ENCODE assay signal across 14 cellular contexts in genomic region chr7:21526007-21526406, GRCh38. TPM values are rescaled to one million over a fixed set of nuclear protein-coding genes. Genes with fewer than 3 reads are reported as not detected.
DNase-seq lines count a peak whose midpoint lies in the region; ATAC-seq and TF ChIP-seq lines count a peak whose summit lies in the region.
"Had no signal": no experiment of that assay in that cellular context is flagged by ENCODE, and none has a peak within 500 bp of the region (broad histone marks: within the 10 kb centered on the region; RNA-seq: fewer than 3 reads in every experiment).

No MANE protein-coding gene starts in this region.

- no peak overlapping the region for H3K27ac Mint-ChIP-seq in glutamatergic neuron (ENCODE audit: unreplicated experiment)
- H3K27ac Mint-ChIP-seq in WTC11: no peak overlapping the region
- H3K27ac Mint-ChIP-seq: activated naive CD8-positive, alpha-beta T cell treated with anti-CD3 and anti-CD28 coated beads, Interleukin-2, amount 50 U/mL, for 24 hours had no signal

- H3K4me3 Mint-ChIP-seq in glutamatergic neuron (ENCODE audit: unreplicated experiment) (no peak overlapping the region), WTC11 (no peak overlapping the region)
- H3K4me3 Mint-ChIP-seq: activated naive CD8-positive, alpha-beta T cell treated with anti-CD3 and anti-CD28 coated beads, Interleukin-2, amount 50 U/mL, for 24 hours had no signal

- no peaks in the 10 kb centered on the region for H3K4me1 Mint-ChIP-seq in glutamatergic neuron (ENCODE audit: low read depth, unreplicated experiment)
- H3K4me1 Mint-ChIP-seq in WTC11: no peaks in the 10 kb centered on the region
- H3K4me1 Mint-ChIP-seq: activated naive CD8-positive, alpha-beta T cell treated with anti-CD3 and anti-CD28 coated beads, Interleukin-2, amount 50 U/mL, for 24 hours had no signal

- H3K9me3 ChIP-seq in AG04450 (ENCODE audit: control insufficient read depth, insufficient read depth, low read length): no peaks in the 10 kb centered on the region
- H3K9me3 ChIP-seq: MG63 had no signal

- POLR2A ChIA-PET in AG04450 (lab: Yijun Ruan, JAX) (no interaction called here), WTC11 (lab: Charles Lee) (no interaction called here)

- H3K27me3 Mint-ChIP-seq in glutamatergic neuron (ENCODE audit: unreplicated experiment) (no peaks in the 10 kb centered on the region), WTC11 (ENCODE audit: low read depth) (no peaks in the 10 kb centered on the region; the same call in 1 of the 2 replicates)

- H3K9me3 Mint-ChIP-seq in glutamatergic neuron (ENCODE audit: unreplicated experiment) (no peaks in the 10 kb centered on the region), WTC11 (peaks cover 36% of the 10 kb centered on the region)
- H3K9me3 Mint-ChIP-seq: activated naive CD8-positive, alpha-beta T cell treated with anti-CD3 and anti-CD28 coated beads, Interleukin-2, amount 50 U/mL, for 24 hours had no signal

- no peaks in the 10 kb centered on the region for H3K27me3 ChIP-seq in AG04450 (ENCODE audit: control insufficient read depth, insufficient read depth, low read length)
- H3K27me3 ChIP-seq: MG63 had no signal

- no peak overlapping the region for H3K27ac ChIP-seq in AG04450 (ENCODE audit: low read depth, low read length)
- H3K27ac ChIP-seq: skin epidermis had no signal

- no peak for ATAC-seq in WTC11
- ATAC-seq in HG02973 (IDR thresholded peaks at IDR 0.05; ENCODE audit: unreplicated experiment): no peak
- ATAC-seq: activated naive CD8-positive, alpha-beta T cell treated with anti-CD3 and anti-CD28 coated beads, Interleukin-2, amount 50 U/mL, for 24 hours had no signal

- DNase-seq in AG04450 (ENCODE audit: low read depth, low spot score) (no peak), SK-N-DZ (ENCODE audit: low spot score) (peak; percentile 5), glutamatergic neuron (no peak), AG08396 (ENCODE audit: low spot score) (no peak), WTC11 (ENCODE audit: low spot score) (no peak), NCI-H2081 treated with DMSO at 0.1 percent for 48 hours (lab: John Stamatoyannopoulos, UW) (no peak)
- DNase-seq: activated naive CD8-positive, alpha-beta T cell treated with anti-CD3 and anti-CD28 coated beads, Interleukin-2, amount 50 U/mL, for 24 hours; GDM1; MG63; substantia nigra had no signal

- TF ChIP-seq CTCF in AG04450 (IDR thresholded peaks at IDR 0.05; ENCODE audit: low read depth, low read length) (peak; percentile 61), GM12873 (IDR thresholded peaks at IDR 0.05; ENCODE audit: insufficient read depth, low read depth, low read length, missing control alignments) (peak; percentile 52), glutamatergic neuron (IDR thresholded peaks at IDR 0.05; ENCODE audit: partially characterized antibody, unreplicated experiment) (peak; percentile 19), WTC11 (IDR thresholded peaks at IDR 0.05) (no peak; the same call in 1 of the 2 replicates)

- no peak overlapping the region for H3K4me3 ChIP-seq in AG04450 (ENCODE audit: low read depth, low read length)
- H3K4me3 ChIP-seq: HAP-1, MG63, skin epidermis had no signal

- peaks cover 12% of the 10 kb centered on the region for H3K36me3 Mint-ChIP-seq in glutamatergic neuron (ENCODE audit: unreplicated experiment)
- peaks cover 22% of the 10 kb centered on the region for H3K36me3 Mint-ChIP-seq in WTC11

- CTCF ChIA-PET in AG04450 (lab: Charles Lee) (interaction anchor here (0.5 to 0.6 kb wide), 2 partner anchors 748 to 823 kb away, joined by 3 to 4 read pairs; no protein-coding TSS in a partner anchor), WTC11 (lab: Charles Lee) (no interaction called here)

TF ChIP-seq in WTC11, 78 proteins besides CTCF, POLR2A, EP300 and RAD21 (continues in another document):
- TF ChIP-seq ZNF416 (CRISPR knock-in tag; IDR thresholded peaks at IDR 0.05) (no peak), ZNF317 (CRISPR knock-in tag; IDR thresholded peaks at IDR 0.05; ENCODE audit: borderline replicate concordance, low read depth) (no peak), TP53 (CRISPR knock-in tag; IDR thresholded peaks at IDR 0.05) (no peak), ZNF512 (CRISPR knock-in tag; IDR thresholded peaks at IDR 0.05; ENCODE audit: borderline replicate concordance) (no peak), OVOL2 (CRISPR knock-in tag; IDR thresholded peaks at IDR 0.05; ENCODE audit: borderline replicate concordance) (no peak), E2F1 (CRISPR knock-in tag; IDR thresholded peaks at IDR 0.05) (no peak), NR1H2 (CRISPR knock-in tag; IDR thresholded peaks at IDR 0.05) (no peak), ATF2 (CRISPR knock-in tag; IDR thresholded peaks at IDR 0.05; ENCODE audit: borderline replicate concordance, low read depth) (no peak), ZMAT4 (CRISPR knock-in tag; IDR thresholded peaks at IDR 0.05) (no peak), CREM (CRISPR knock-in tag; IDR thresholded peaks at IDR 0.05) (no peak), ZNF232 (CRISPR knock-in tag; IDR thresholded peaks at IDR 0.05) (no peak), GABPB1 (CRISPR knock-in tag; IDR thresholded peaks at IDR 0.05) (no peak), HMGA2 (CRISPR knock-in tag; IDR thresholded peaks at IDR 0.05) (no peak), PRRX2 (CRISPR knock-in tag; IDR thresholded peaks at IDR 0.05) (no peak), SMAD3 (CRISPR knock-in tag; IDR thresholded peaks at IDR 0.05; ENCODE audit: borderline replicate concordance) (no peak), ATF3 (CRISPR knock-in tag; conservative IDR thresholded peaks at IDR 0.05) (no peak), TEAD4 (CRISPR knock-in tag; IDR thresholded peaks at IDR 0.05) (no peak), ELF4 (CRISPR knock-in tag; IDR thresholded peaks at IDR 0.05; ENCODE audit: low read depth) (no peak)

RNA-seq across cellular contexts. Expression of gene DNAH11, which starts 16.8 kb away (rescaled TPM):
- polyA plus RNA-seq in AG04450 (2011; rRNA removed): not detected in 2 replicates
- polyA minus RNA-seq in AG04450 (2011; rRNA and poly(A)+ RNA removed): not detected in 2 replicates
- polyA plus RNA-seq in SK-N-DZ (2014; cell fraction: cytosol; rRNA removed): 0.01 TPM in 1 of 2 replicates, not detected in the other
- polyA plus RNA-seq in SK-N-DZ (2014; cell fraction: nucleus; rRNA removed): 0.01 TPM in 1 of 2 replicates, not detected in the other
- total RNA-seq in glutamatergic neuron (ENCODE audit: unreplicated experiment) (0.22 TPM), WTC11 (2021) (3.5 to 6.4 TPM (median 4.2 TPM) in 3 replicates)
